Comparison of ENCODE assay signal across 15 cellular contexts in genomic region chr13:68509734-68510621, GRCh38.
DNase-seq lines count a peak whose midpoint lies in the region; ATAC-seq, FAIRE-seq and TF ChIP-seq lines count a peak whose summit lies in the region.
"Had no signal": no experiment of that assay in that cellular context is flagged by ENCODE, and none has a peak within 500 bp of the region (broad histone marks: within the 10 kb centered on the region; RNA-seq: fewer than 3 reads in every experiment).

No MANE protein-coding gene starts in this region.

- POLR2A ChIA-PET in CD8-positive, alpha-beta memory T cell (lab: Charles Lee) = no interaction called here

- no peaks in the 10 kb centered on the region for H3K27me3 ChIP-seq in bronchial epithelial cell (ENCODE audit: control insufficient read depth, insufficient read depth, low read length)
- H3K27me3 ChIP-seq in CD8-positive, alpha-beta memory T cell (ENCODE audit: insufficient read depth, low read length, poor library complexity, severe bottlenecking) = no peaks in the 10 kb centered on the region
- H3K27me3 ChIP-seq: SJSA1 had no signal

- H3K36me3 ChIP-seq in bronchial epithelial cell (ENCODE audit: control insufficient read depth, insufficient read depth, low read length) = no peaks in the 10 kb centered on the region
- H3K36me3 ChIP-seq in CD8-positive, alpha-beta memory T cell (ENCODE audit: insufficient read depth, low read length) = no peaks in the 10 kb centered on the region
- H3K36me3 ChIP-seq: SJSA1 had no signal

- no peak overlapping the region for H3K4me3 ChIP-seq in bronchial epithelial cell (ENCODE audit: low read depth, low read length)
- no peak overlapping the region for H3K4me3 ChIP-seq in CD8-positive, alpha-beta memory T cell (ENCODE audit: low read length)
- H3K4me3 ChIP-seq: SJSA1 had no signal

- H3K4me1 Mint-ChIP-seq in CD8-positive, alpha-beta memory T cell = no peaks in the 10 kb centered on the region
- H3K4me1 Mint-ChIP-seq: stimulated activated effector memory CD8-positive, alpha-beta T cell treated with anti-CD3 and anti-CD28 coated beads, Interleukin-12 subunit alpha, Interleukin-12 subunit beta, amount 100 ng/mL, for 72 hours had no signal

- FAIRE-seq in bronchial epithelial cell (lab: Jason Lieb, UNC) = no peak
- FAIRE-seq: colon had no signal

- H3K9me3 ChIP-seq in CD8-positive, alpha-beta memory T cell (ENCODE audit: low read length) = no peaks in the 10 kb centered on the region
- H3K9me3 ChIP-seq: SJSA1 had no signal

- H3K4me1 ChIP-seq in CD8-positive, alpha-beta memory T cell (ENCODE audit: insufficient read depth, low read length) = no peaks in the 10 kb centered on the region
- H3K4me1 ChIP-seq: SJSA1 had no signal

- H3K9me3 Mint-ChIP-seq in CD8-positive, alpha-beta memory T cell = peaks cover 5 to 22% (median 9%) of the 10 kb centered on the region in 5 donors

- ATAC-seq in GM18517 (IDR thresholded peaks at IDR 0.05; ENCODE audit: unreplicated experiment) = peak; percentile 54
- peak; percentile 69 for ATAC-seq in GM21717 (IDR thresholded peaks at IDR 0.05; ENCODE audit: unreplicated experiment)
- ATAC-seq in HG03378 (IDR thresholded peaks at IDR 0.05; ENCODE audit: unreplicated experiment) = peak; percentile 84
- no peak for ATAC-seq in HG03097 (IDR thresholded peaks at IDR 0.05; ENCODE audit: low FRiP score, unreplicated experiment)
- ATAC-seq in HG02870 (IDR thresholded peaks at IDR 0.05; ENCODE audit: unreplicated experiment) = no peak
- ATAC-seq: stimulated activated effector memory CD8-positive, alpha-beta T cell treated with anti-CD3 and anti-CD28 coated beads, Interleukin-12 subunit alpha, Interleukin-12 subunit beta, amount 100 ng/mL, for 72 hours had no signal

- no peak overlapping the region for H3K4me3 Mint-ChIP-seq in CD8-positive, alpha-beta memory T cell
- H3K4me3 Mint-ChIP-seq: mesothelial cell of epicardium; stimulated activated effector memory CD8-positive, alpha-beta T cell treated with anti-CD3 and anti-CD28 coated beads, Interleukin-12 subunit alpha, Interleukin-12 subunit beta, amount 100 ng/mL, for 72 hours had no signal

- DNase-seq in bronchial epithelial cell (ENCODE audit: low read depth) = peak; percentile 11
- DNase-seq in stimulated activated CD4-positive, alpha-beta T cell treated with anti-CD3 and anti-CD28 coated beads, Interleukin-4, amount 100 ng/mL, for 24 hours = no peak
- no peak for DNase-seq in CD8-positive, alpha-beta memory T cell
- DNase-seq: NCI-H1417 treated with DMSO at 0.1 percent for 48 hours, posterior cingulate gyrus had no signal

- no peaks in the 10 kb centered on the region for H3K27me3 Mint-ChIP-seq in CD8-positive, alpha-beta memory T cell

- H3K27ac ChIP-seq in CD8-positive, alpha-beta memory T cell (ENCODE audit: low read depth, low read length) = no peak overlapping the region
- H3K27ac ChIP-seq: SJSA1, VCaP had no signal

- H3K27ac Mint-ChIP-seq in CD8-positive, alpha-beta memory T cell = no peak overlapping the region
- H3K27ac Mint-ChIP-seq: mesothelial cell of epicardium; stimulated activated effector memory CD8-positive, alpha-beta T cell treated with anti-CD3 and anti-CD28 coated beads, Interleukin-12 subunit alpha, Interleukin-12 subunit beta, amount 100 ng/mL, for 72 hours had no signal

- CTCF ChIA-PET in CD8-positive, alpha-beta memory T cell (lab: Charles Lee) = no interaction called here

- no peak for TF ChIP-seq CTCF in bronchial epithelial cell (IDR thresholded peaks at IDR 0.05; ENCODE audit: insufficient read depth, low read length, severe bottlenecking)

- H3K36me3 Mint-ChIP-seq in CD8-positive, alpha-beta memory T cell = no peaks in the 10 kb centered on the region
- H3K36me3 Mint-ChIP-seq: mesothelial cell of epicardium; stimulated activated effector memory CD8-positive, alpha-beta T cell treated with anti-CD3 and anti-CD28 coated beads, Interleukin-12 subunit alpha, Interleukin-12 subunit beta, amount 100 ng/mL, for 72 hours had no signal

Comparison
In these comparisons a context has a peak if more than half of its experiments do, and no peak if none do; other contexts are left out.
1. ATAC-seq: peak in GM18517 (single experiment), GM21717 (single experiment) and HG03378 (single experiment); none in HG03097 (single experiment) and HG02870 (single experiment).